ENCODE assay signal across 25 cellular contexts in genomic region chr1:231959225-231959884, GRCh38.
"Had no signal": no experiment of that assay in that cellular context is flagged by ENCODE, and none has a peak within 500 bp of the region (broad histone marks: within the 10 kb centered on the region; RNA-seq: fewer than 3 reads in every experiment).

No MANE protein-coding gene starts in this region.

- H3K27me3 ChIP-seq: breast epithelium, gastroesophageal sphincter, neutrophil, ovary, right atrium auricular region, tibial artery had no signal

- H3K4me3 Mint-ChIP-seq: activated B cell treated with CpG ODN at 0.5 μM for 24 hours; activated naive CD8-positive, alpha-beta T cell treated with anti-CD3 and anti-CD28 coated beads for 36 hours; central memory CD8-positive, alpha-beta T cell; endodermal cell; mesothelial cell of epicardium; naive thymus-derived CD8-positive, alpha-beta T cell; stimulated activated naive CD8-positive, alpha-beta T cell treated with anti-CD3 and anti-CD28 coated beads, Interleukin-15, amount 100 ng/mL, for 72 hours had no signal

- H3K27ac Mint-ChIP-seq: activated B cell treated with CpG ODN at 0.5 μM for 24 hours; activated naive CD8-positive, alpha-beta T cell treated with anti-CD3 and anti-CD28 coated beads for 36 hours; endodermal cell; mesothelial cell of epicardium; naive thymus-derived CD8-positive, alpha-beta T cell; stimulated activated naive CD8-positive, alpha-beta T cell treated with anti-CD3 and anti-CD28 coated beads, Interleukin-15, amount 100 ng/mL, for 72 hours had no signal

- H3K27ac ChIP-seq: breast epithelium, gastroesophageal sphincter, neutrophil, ovary, prostate gland, right atrium auricular region, tibial artery had no signal

- H3K4me1 Mint-ChIP-seq: activated B cell treated with CpG ODN at 0.5 μM for 24 hours; activated naive CD8-positive, alpha-beta T cell treated with anti-CD3 and anti-CD28 coated beads for 36 hours; central memory CD8-positive, alpha-beta T cell; naive thymus-derived CD8-positive, alpha-beta T cell; stimulated activated naive CD8-positive, alpha-beta T cell treated with anti-CD3 and anti-CD28 coated beads, Interleukin-15, amount 100 ng/mL, for 72 hours had no signal

- H3K9me3 ChIP-seq: breast epithelium, gastroesophageal sphincter, neutrophil, ovary, prostate gland, right atrium auricular region had no signal

- H3K9me3 Mint-ChIP-seq: activated B cell treated with CpG ODN at 0.5 μM for 24 hours; central memory CD8-positive, alpha-beta T cell had no signal

- H3K27me3 Mint-ChIP-seq: activated B cell treated with CpG ODN at 0.5 μM for 24 hours; activated naive CD8-positive, alpha-beta T cell treated with anti-CD3 and anti-CD28 coated beads for 36 hours; central memory CD8-positive, alpha-beta T cell; naive thymus-derived CD8-positive, alpha-beta T cell; stimulated activated naive CD8-positive, alpha-beta T cell treated with anti-CD3 and anti-CD28 coated beads, Interleukin-15, amount 100 ng/mL, for 72 hours had no signal

- ATAC-seq: gastroesophageal sphincter; left ventricle myocardium superior; naive thymus-derived CD8-positive, alpha-beta T cell; stimulated activated naive CD8-positive, alpha-beta T cell treated with anti-CD3 and anti-CD28 coated beads, Interleukin-15, amount 100 ng/mL, for 72 hours had no signal

- H3K36me3 ChIP-seq: breast epithelium, gastroesophageal sphincter, neutrophil, ovary, prostate gland, right atrium auricular region, tibial artery had no signal

- DNase-seq: activated B cell treated with CpG ODN at 0.5 μM for 24 hours; activated CD4-positive, alpha-beta T cell treated with anti-CD3 and anti-CD28 coated beads for 4 hours; activated CD4-positive, alpha-beta T cell treated with anti-CD3 and anti-CD28 coated beads, Interleukin-2, amount 50 U/mL, for 48 hours; activated naive CD4-positive, alpha-beta T cell treated with Interleukin-2 at 50 U/mL for 16 hours; activated naive CD8-positive, alpha-beta T cell treated with anti-CD3 and anti-CD28 coated beads for 36 hours; activated T-cell treated with anti-CD3 and anti-CD28 coated beads, Interleukin-2, amount 50 U/mL, for 48 hours; amniotic stem cell; endodermal cell; erythroblast; head of caudate nucleus; left ventricle myocardium superior; mammary epithelial cell; naive thymus-derived CD8-positive, alpha-beta T cell; ovary; stimulated activated CD4-positive, alpha-beta T cell treated with anti-CD3 and anti-CD28 coated beads, Interleukin-12 subunit alpha, Interleukin-12 subunit beta, amount 100 ng/mL, for 4 hours; stimulated activated naive CD8-positive, alpha-beta T cell treated with anti-CD3 and anti-CD28 coated beads, Interleukin-15, amount 100 ng/mL, for 72 hours; T1000; tibial artery had no signal

- H3K4me3 ChIP-seq: breast epithelium, gastroesophageal sphincter, ovary, prostate gland, right atrium auricular region, tibial artery had no signal
